In the genomic region with DNA sequence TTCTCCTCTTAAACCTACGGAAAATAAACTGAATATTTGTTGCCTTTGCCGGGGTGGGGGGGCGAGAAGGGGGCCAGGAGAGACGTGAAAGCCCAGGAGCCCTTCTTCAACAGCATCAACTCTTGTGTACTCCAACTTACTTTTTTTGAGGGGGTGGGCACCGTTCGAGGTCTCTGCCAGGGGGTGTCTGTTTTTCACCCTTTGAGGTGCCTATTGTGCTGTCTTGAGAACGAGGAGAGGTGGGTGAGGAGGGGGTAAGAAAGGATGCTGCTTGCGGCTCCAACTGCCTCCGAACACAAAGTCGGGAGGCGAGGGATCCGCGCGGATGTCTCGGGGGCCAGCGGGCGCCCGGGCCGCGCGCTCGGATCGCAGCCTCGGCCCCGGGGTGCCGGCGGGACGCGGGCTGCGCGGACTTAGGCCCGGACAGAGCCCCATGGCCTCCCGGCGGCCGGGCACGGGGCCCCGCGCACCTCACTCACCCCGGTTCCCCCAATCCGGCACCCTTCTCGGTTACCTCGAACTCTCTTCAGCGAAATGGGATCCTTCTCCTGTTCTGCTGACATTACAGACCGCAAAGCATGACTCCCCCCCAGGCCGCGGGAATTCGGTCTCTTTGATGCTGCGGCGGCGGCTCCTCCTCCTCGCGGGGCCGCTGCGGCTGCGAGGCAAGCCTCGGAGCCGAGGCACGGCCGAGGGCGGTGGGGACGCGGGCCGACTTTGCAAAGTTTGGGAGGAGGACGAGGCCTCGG, we compare ENCODE assay signal across 8 cellular contexts. TPM values are rescaled to one million over a fixed set of nuclear protein-coding genes. Genes with fewer than 3 reads are reported as not detected.
A peak's percentile ranks its signal among the peaks of the same experiment; 100 is the strongest.
DNase-seq lines count a peak whose midpoint lies in the region; ATAC-seq and TF ChIP-seq lines count a peak whose summit lies in the region.

No MANE protein-coding gene starts in this region.

- no peaks in the 10 kb centered on the region for H3K36me3 ChIP-seq in HUES64 (ENCODE audit: insufficient read depth, low read length)
- H3K36me3 ChIP-seq in neural progenitor cell = no peaks in the 10 kb centered on the region

- H3K4me1 ChIP-seq in HUES64 (ENCODE audit: insufficient read depth, low read length) (no peaks in the 10 kb centered on the region; the same call in 1 of the 2 replicates), foreskin keratinocyte (no peaks in the 10 kb centered on the region), neural progenitor cell (peaks cover 4% of the 10 kb centered on the region)

- H3K27me3 Mint-ChIP-seq in activated CD8-positive, alpha-beta T cell treated with anti-CD3 and anti-CD28 coated beads, Interleukin-2, amount 10 ng/mL, durations not matched to agents 7 days and 5 days (ENCODE audit: low read depth) = peaks cover 39% of the 10 kb centered on the region
- H3K27me3 Mint-ChIP-seq in neural progenitor cell (ENCODE audit: insufficient read depth, low read depth) = peaks cover 3% of the 10 kb centered on the region

- TF ChIP-seq CTCF in AG04450 (IDR thresholded peaks at IDR 0.05; ENCODE audit: low read depth, low read length) = no peak
- no peak for TF ChIP-seq CTCF in GM13977 (IDR thresholded peaks at IDR 0.05; ENCODE audit: extremely low read depth, insufficient read depth, missing control alignments)
- TF ChIP-seq CTCF in foreskin keratinocyte (conservative IDR thresholded peaks at IDR 0.05) = no peak
- TF ChIP-seq CTCF in neural progenitor cell (IDR thresholded peaks at IDR 0.05) = no peak

- H3K36me3 Mint-ChIP-seq in activated CD8-positive, alpha-beta T cell treated with anti-CD3 and anti-CD28 coated beads, Interleukin-2, amount 10 ng/mL, durations not matched to agents 7 days and 5 days (ENCODE audit: low read depth) = peaks cover 3% of the 10 kb centered on the region
- H3K36me3 Mint-ChIP-seq in neural progenitor cell = peaks cover 11% of the 10 kb centered on the region

- WGBS in HUES64 = 6% methylated on average over 65 of the region's 65 CpGs

- peak overlapping the region; percentile 77 for H3K4me3 ChIP-seq in AG04450 (ENCODE audit: low read depth, low read length)
- H3K4me3 ChIP-seq in HUES64 (ENCODE audit: low read length) = peak overlapping the region; percentile 70
- H3K4me3 ChIP-seq in neural progenitor cell = peak overlapping the region; percentile 76

- peak overlapping the region; percentile 91 for H3K4me2 ChIP-seq in neural progenitor cell

- POLR2A ChIA-PET in AG04450 (lab: Yijun Ruan, JAX) = interaction anchor here (0.6 to 0.7 kb wide), 2 partner anchors 40 to 90 kb away, joined by 5 read pairs; no protein-coding TSS in a partner anchor
- POLR2A ChIA-PET in activated CD8-positive, alpha-beta T cell treated with anti-CD3 and anti-CD28 coated beads, Interleukin-2, amount 10 ng/mL, durations not matched to agents 7 days and 5 days (lab: Charles Lee) = interaction anchor here (0.6 kb wide), 2 partner anchors 224 to 330 kb away, joined by 3 to 5 read pairs; no protein-coding TSS in a partner anchor

- no peak overlapping the region for H3K27ac Mint-ChIP-seq in activated CD8-positive, alpha-beta T cell treated with anti-CD3 and anti-CD28 coated beads, Interleukin-2, amount 10 ng/mL, durations not matched to agents 7 days and 5 days
- H3K27ac Mint-ChIP-seq in neural progenitor cell = peak overlapping the region; percentile 81

- H3F3A ChIP-seq in neural progenitor cell (ENCODE audit: low read depth) = peaks cover 12% of the 10 kb centered on the region

- H3K9me3 ChIP-seq in AG04450 (ENCODE audit: control insufficient read depth, insufficient read depth, low read length) (no peaks in the 10 kb centered on the region; the same call in 1 of the 2 replicates), HUES64 (ENCODE audit: insufficient read depth, low read depth, low read length) (0 out of 2 replicates have a peak, but pooled peaks cover 5% of the 10 kb centered on the region), neural progenitor cell (ENCODE audit: low read depth) (no peaks in the 10 kb centered on the region)

- H3K9ac ChIP-seq in HUES64 (ENCODE audit: low read depth, low read length) (peak overlapping the region; percentile 64), neural progenitor cell (no peak overlapping the region)

- no peaks in the 10 kb centered on the region for H4K20me1 ChIP-seq in neural progenitor cell (ENCODE audit: low read depth)

- H3K79me2 ChIP-seq in neural progenitor cell (ENCODE audit: low read depth) = no peaks in the 10 kb centered on the region

- H2AFZ ChIP-seq in neural progenitor cell (replicated peaks) = peak overlapping the region; percentile 99

- H3K27me3 ChIP-seq in AG04450 (ENCODE audit: control insufficient read depth, insufficient read depth, low read length) = no peaks in the 10 kb centered on the region
- peaks cover 67% of the 10 kb centered on the region for H3K27me3 ChIP-seq in HUES64 (ENCODE audit: insufficient read depth, low read length)
- H3K27me3 ChIP-seq in foreskin keratinocyte = peaks cover 4% of the 10 kb centered on the region
- peaks cover 65% of the 10 kb centered on the region for H3K27me3 ChIP-seq in neural progenitor cell

- no peak overlapping the region for H3K4me3 Mint-ChIP-seq in activated CD8-positive, alpha-beta T cell treated with anti-CD3 and anti-CD28 coated beads, Interleukin-2, amount 10 ng/mL, durations not matched to agents 7 days and 5 days
- H3K4me3 Mint-ChIP-seq in neural progenitor cell = peak overlapping the region; percentile 90

- peaks cover 2% of the 10 kb centered on the region for H3K4me1 Mint-ChIP-seq in activated CD8-positive, alpha-beta T cell treated with anti-CD3 and anti-CD28 coated beads, Interleukin-2, amount 10 ng/mL, durations not matched to agents 7 days and 5 days (ENCODE audit: low read depth)
- peaks cover 12% of the 10 kb centered on the region for H3K4me1 Mint-ChIP-seq in neural progenitor cell

- peak; percentile 29 for ATAC-seq in activated CD8-positive, alpha-beta T cell treated with anti-CD3 and anti-CD28 coated beads, Interleukin-2, amount 10 ng/mL, durations not matched to agents 7 days and 5 days
- ATAC-seq in foreskin keratinocyte = peak; percentile 71
- no peak for ATAC-seq in GM21825 (IDR thresholded peaks at IDR 0.05; ENCODE audit: unreplicated experiment)

- no peaks in the 10 kb centered on the region for H3K9me3 Mint-ChIP-seq in activated CD8-positive, alpha-beta T cell treated with anti-CD3 and anti-CD28 coated beads, Interleukin-2, amount 10 ng/mL, durations not matched to agents 7 days and 5 days (ENCODE audit: insufficient read depth)
- peaks cover 7% of the 10 kb centered on the region for H3K9me3 Mint-ChIP-seq in neural progenitor cell

- CTCF ChIA-PET in AG04450 (lab: Charles Lee) = interaction anchor here (0.9 kb wide), 1 partner anchor 54 kb away, joined by 4 read pairs; no protein-coding TSS in a partner anchor
- CTCF ChIA-PET in activated CD8-positive, alpha-beta T cell treated with anti-CD3 and anti-CD28 coated beads, Interleukin-2, amount 10 ng/mL, durations not matched to agents 7 days and 5 days (lab: Charles Lee) = no interaction called here

- DNase-seq in AG04450 (ENCODE audit: low read depth, low spot score) (no peak), GM13977 (ENCODE audit: low spot score) (peak; percentile 17), foreskin keratinocyte (peak in 1 of 2 donors; percentile 17), neural progenitor cell (ENCODE audit: low spot score) (peak; percentile 79), SHP77 treated with DMSO at 0.1 percent for 48 hours (lab: John Stamatoyannopoulos, UW) (no peak)
- peak; percentile 21 for DNase-seq in activated CD8-positive, alpha-beta T cell treated with anti-CD3 and anti-CD28 coated beads, Interleukin-2, amount 10 ng/mL, durations not matched to agents 7 days and 5 days

- in situ Hi-C loops in GM13977 (cut with MboI; ENCODE audit: low pct_unique_long_range_greater_than_20kb, low sequenced_read_pairs, unreplicated experiment) = no loop called here

- H3K27ac ChIP-seq in AG04450 (ENCODE audit: low read depth, low read length) (peak overlapping the region; percentile 80), HUES64 (ENCODE audit: low read depth, low read length) (no peak overlapping the region), foreskin keratinocyte (peak overlapping the region; percentile 14), neural progenitor cell (no peak overlapping the region)

RNA-seq across cellular contexts. Expression of gene PYGO1, which starts 0.7 kb away (rescaled TPM):
- polyA plus RNA-seq in AG04450 (2011; rRNA removed) = 7.7 and 10.7 TPM in 2 replicates
- 7.5 and 13.3 TPM in 2 replicates for polyA minus RNA-seq in AG04450 (2011; rRNA and poly(A)+ RNA removed)
- polyA plus RNA-seq in HUES64 (2013, experiment 1 of 2) = 2.1 TPM
- polyA plus RNA-seq in HUES64 (2013, experiment 2 of 2) = 4.0 TPM
- total RNA-seq in activated CD8-positive, alpha-beta T cell treated with anti-CD3 and anti-CD28 coated beads, Interleukin-2, amount 10 ng/mL, durations not matched to agents 7 days and 5 days = not detected
- total RNA-seq in foreskin keratinocyte = 5.6 and 7.5 TPM in 2 replicates
- polyA plus RNA-seq in foreskin keratinocyte = 1.1 and 1.2 TPM in 2 replicates
- 8.6 and 9.3 TPM in 2 replicates for total RNA-seq in neural progenitor cell (ENCODE audit: low replicate concordance)

Comparison
In these comparisons a context has a peak if more than half of its experiments do, and no peak if none do; other contexts are left out.
1. DNase-seq: peak in GM13977 (single experiment), activated CD8-positive, alpha-beta T cell treated with anti-CD3 and anti-CD28 coated beads, Interleukin-2, amount 10 ng/mL, durations not matched to agents 7 days and 5 days (single experiment) and neural progenitor cell (single experiment); none in AG04450 (single experiment) and SHP77 treated with DMSO at 0.1 percent for 48 hours (single experiment).
2. H3K27ac ChIP-seq: peak in AG04450 (single experiment) and foreskin keratinocyte (single experiment); none in HUES64 (single experiment) and neural progenitor cell (single experiment).
3. Peak in every context shown above with its lines, with median percentiles within 50 percentile points of each other: H3K4me3 ChIP-seq.